ENCODE assay signal across 8 cellular contexts in the genomic region with DNA sequence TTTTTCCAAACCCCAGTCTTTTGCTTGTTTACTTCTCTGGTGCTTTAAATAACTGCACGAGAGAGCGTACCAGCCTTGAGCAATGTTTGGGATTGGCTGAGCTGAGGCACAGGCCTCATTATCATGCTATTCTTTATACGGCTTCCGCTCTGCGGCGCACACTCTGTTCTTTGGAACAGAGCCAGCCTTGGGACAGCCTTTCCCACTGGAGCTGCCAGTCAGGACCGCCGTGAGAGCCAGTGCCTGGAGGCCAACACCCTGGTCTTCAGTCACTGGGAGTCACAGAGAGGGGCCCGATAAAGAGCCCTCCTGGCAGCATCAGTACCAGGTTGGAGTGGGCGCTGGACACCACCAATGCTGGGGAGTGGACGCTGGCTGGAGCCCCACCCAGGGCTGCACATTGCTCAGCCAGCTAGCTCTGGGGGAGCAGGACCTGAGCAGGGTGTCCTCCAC.
DNase-seq lines count a peak whose midpoint lies in the region; ATAC-seq and TF ChIP-seq lines count a peak whose summit lies in the region.
"Had no signal": no experiment of that assay in that cellular context is flagged by ENCODE, and none has a peak within 500 bp of the region (broad histone marks: within the 10 kb centered on the region; RNA-seq: fewer than 3 reads in every experiment).

No MANE protein-coding gene starts in this region.

- DNase-seq in NCI-H345 (lab: John Stamatoyannopoulos, UW): peak; percentile 80
- peak; percentile 90 for DNase-seq in choroid plexus epithelial cell (ENCODE audit: low read depth)
- DNase-seq in left lobe of liver (ENCODE audit: low spot score): peak; percentile 62
- peak; percentile 93 for DNase-seq in testis
- DNase-seq in activated T-cell treated with anti-CD3 and anti-CD28 coated beads, Interleukin-2, amount 50 U/mL, for 4 hours: no peak

- ATAC-seq in left lobe of liver: peak; percentile 64
- no peak for ATAC-seq in HG03457 (IDR thresholded peaks at IDR 0.05; ENCODE audit: unreplicated experiment)
- ATAC-seq in GM21515 (IDR thresholded peaks at IDR 0.05; ENCODE audit: unreplicated experiment): no peak
- no peak for ATAC-seq in activated T-cell treated with anti-CD3 and anti-CD28 coated beads, Interleukin-2, amount 50 U/mL, for 4 hours
- ATAC-seq: T-cell had no signal

- intact Hi-C loops in testis (cut with DNase I; ENCODE audit: low total_unique reads): no loop called here

- no peaks in the 10 kb centered on the region for H3K36me3 ChIP-seq in testis (ENCODE audit: low read depth, missing control alignments)

- peaks cover 23% of the 10 kb centered on the region for H3K4me1 ChIP-seq in testis

- H3K4me1 Mint-ChIP-seq in activated T-cell treated with anti-CD3 and anti-CD28 coated beads, Interleukin-2, amount 50 U/mL, for 4 hours (ENCODE audit: low read depth): no peaks in the 10 kb centered on the region
- H3K4me1 Mint-ChIP-seq: T-cell had no signal

- H3K36me3 Mint-ChIP-seq in activated T-cell treated with anti-CD3 and anti-CD28 coated beads, Interleukin-2, amount 50 U/mL, for 4 hours (ENCODE audit: insufficient read depth): peaks cover 4% of the 10 kb centered on the region

- no peaks in the 10 kb centered on the region for H3K27me3 Mint-ChIP-seq in activated T-cell treated with anti-CD3 and anti-CD28 coated beads, Interleukin-2, amount 50 U/mL, for 4 hours (ENCODE audit: low read depth)
- H3K27me3 Mint-ChIP-seq: T-cell had no signal

- TF ChIP-seq POLR2A in testis (IDR thresholded peaks at IDR 0.05): no peak

- WGBS in testis, 2 donors: 14 to 40% methylated on average over 9 to 11 of the region's 11 CpGs

- no peaks in the 10 kb centered on the region for H3K27me3 ChIP-seq in testis

- TF ChIP-seq CTCF in choroid plexus epithelial cell (conservative IDR thresholded peaks at IDR 0.05; ENCODE audit: low read depth, low read length) (no peak), testis (IDR thresholded peaks at IDR 0.05) (no peak)

- H3K4me3 ChIP-seq in choroid plexus epithelial cell (ENCODE audit: low read depth, low read length): no peak overlapping the region
- H3K4me3 ChIP-seq in testis: no peak overlapping the region

- peak overlapping the region; percentile 95 for H3K27ac ChIP-seq in testis

- no peak overlapping the region for H3K4me3 Mint-ChIP-seq in activated T-cell treated with anti-CD3 and anti-CD28 coated beads, Interleukin-2, amount 50 U/mL, for 4 hours
- H3K4me3 Mint-ChIP-seq: T-cell had no signal

- no peaks in the 10 kb centered on the region for H3K9me3 Mint-ChIP-seq in activated T-cell treated with anti-CD3 and anti-CD28 coated beads, Interleukin-2, amount 50 U/mL, for 4 hours
- H3K9me3 Mint-ChIP-seq: T-cell had no signal

- H3K9me3 ChIP-seq in testis: no peaks in the 10 kb centered on the region
